ENCODE assay signal across 18 cellular contexts in the genomic region with DNA sequence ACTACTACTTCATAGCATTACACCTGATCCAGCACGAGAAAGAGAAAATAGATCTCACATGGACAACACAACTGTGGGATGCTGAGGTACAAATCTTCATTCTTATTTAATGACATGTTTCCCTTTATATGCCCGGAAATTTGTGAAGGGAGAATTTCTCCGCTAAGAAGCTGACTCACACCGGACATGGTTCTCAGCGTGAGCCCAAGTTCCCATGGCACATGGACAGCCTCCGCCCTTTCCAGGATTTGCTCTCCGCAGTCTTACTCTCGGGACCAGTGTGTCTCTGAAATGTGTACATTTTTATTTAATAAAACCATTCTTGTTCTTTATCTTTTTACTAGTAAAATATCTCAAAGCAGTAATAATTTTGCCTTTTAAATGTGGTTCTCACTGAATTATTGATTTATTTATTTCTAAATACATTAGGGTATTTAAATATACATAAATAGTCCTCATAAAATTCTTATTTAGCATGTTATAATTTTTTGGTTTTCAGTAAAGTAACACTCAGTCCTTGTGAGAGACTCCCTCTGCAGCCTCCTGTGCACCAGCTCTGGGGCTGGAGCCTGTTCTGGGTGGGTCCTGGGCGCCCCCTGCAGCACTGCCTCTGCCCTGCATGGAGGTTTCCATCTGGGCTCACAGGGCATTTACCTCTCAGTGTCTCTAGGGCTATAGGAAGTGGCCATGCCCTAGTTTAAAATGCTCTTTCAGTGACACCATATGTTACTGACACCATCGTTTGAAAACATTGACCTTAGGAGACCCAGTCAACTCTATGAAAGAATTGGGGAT.
DNase-seq lines count a peak whose midpoint lies in the region; ATAC-seq lines count a peak whose summit lies in the region.
"Had no signal": no experiment of that assay in that cellular context is flagged by ENCODE, and none has a peak within 500 bp of the region (broad histone marks: within the 10 kb centered on the region; RNA-seq: fewer than 3 reads in every experiment).

No MANE protein-coding gene starts in this region.

- H4K8ac ChIP-seq in mesendoderm (ENCODE audit: low read depth, low read length) = no peak overlapping the region

- no peak overlapping the region for H4K5ac ChIP-seq in mesendoderm (ENCODE audit: low read length)

- no CpG with 5 or more reads among the region's 10 CpGs for WGBS in mesendoderm (ENCODE audit: extremely low coverage, insufficient coverage, low lambda C conversion rate)

- intact Hi-C loops in activated CD4-positive, alpha-beta T cell treated with anti-CD3 and anti-CD28 coated beads for 36 hours (cut with DNase I, micrococcal nuclease) = no loop called here

- no peaks in the 10 kb centered on the region for H3K79me2 ChIP-seq in mesendoderm (ENCODE audit: control insufficient read depth, insufficient read depth, low read length)

- POLR2A ChIA-PET in activated CD4-positive, alpha-beta T cell treated with anti-CD3 and anti-CD28 coated beads for 36 hours (lab: Charles Lee) = no interaction called here

- H2BK5ac ChIP-seq in mesendoderm (ENCODE audit: low read length) = no peak overlapping the region

- H3K56ac ChIP-seq in mesendoderm (ENCODE audit: low read length) = no peak overlapping the region

- no peak overlapping the region for H3K4me3 Mint-ChIP-seq in activated CD4-positive, alpha-beta T cell treated with anti-CD3 and anti-CD28 coated beads for 36 hours
- H3K4me3 Mint-ChIP-seq in stimulated activated naive B cell treated with anti-CD40 and anti-IgM and Interleukin-4, amounts not matched to agents 10 μg/mL and 1 μg/mL and 100 μg/mL, for 72 hours = no peak overlapping the region

- H3K18ac ChIP-seq in mesendoderm (ENCODE audit: low read length) = no peak overlapping the region

- H3K79me1 ChIP-seq in mesendoderm (ENCODE audit: low read length) = no peaks in the 10 kb centered on the region

- DNase-seq in activated CD4-positive, alpha-beta T cell treated with anti-CD3 and anti-CD28 coated beads for 36 hours = no peak
- no peak for DNase-seq in activated CD4-positive, alpha-beta T cell treated with anti-CD3 and anti-CD28 coated beads, Interleukin-2, amount 50 U/mL, for 1 hour
- DNase-seq in KBM-7 (peak; percentile 63), UCSD-AML1 (lab: John Stamatoyannopoulos, UW; ENCODE audit: unreplicated experiment) (peak; percentile 29), mesendoderm (no peak)
- no peak for DNase-seq in stimulated activated naive B cell treated with anti-CD40 and anti-IgM and Interleukin-4, amounts not matched to agents 10 μg/mL and 1 μg/mL and 100 μg/mL, for 72 hours
- DNase-seq in stimulated activated CD4-positive, alpha-beta T cell treated with anti-CD3 and anti-CD28 coated beads, Interleukin-4, amount 100 ng/mL, for 24 hours = no peak
- DNase-seq: activated naive CD4-positive, alpha-beta T cell treated with anti-CD3 and anti-CD28 coated beads, Interleukin-2, amount 50 U/mL, for 16 hours; effector CD8-positive, alpha-beta T cell; GF-D8; KG1; left lung; NCI-H187 treated with DMSO at 0.1 percent for 48 hours; NCI-H774; SIG-M5 had no signal

- H3K9me3 Mint-ChIP-seq in activated CD4-positive, alpha-beta T cell treated with anti-CD3 and anti-CD28 coated beads for 36 hours (ENCODE audit: low read depth) = no peaks in the 10 kb centered on the region
- H3K9me3 Mint-ChIP-seq in stimulated activated naive B cell treated with anti-CD40 and anti-IgM and Interleukin-4, amounts not matched to agents 10 μg/mL and 1 μg/mL and 100 μg/mL, for 72 hours = no peaks in the 10 kb centered on the region

- no peak overlapping the region for H3K27ac Mint-ChIP-seq in activated CD4-positive, alpha-beta T cell treated with anti-CD3 and anti-CD28 coated beads for 36 hours
- H3K27ac Mint-ChIP-seq in stimulated activated naive B cell treated with anti-CD40 and anti-IgM and Interleukin-4, amounts not matched to agents 10 μg/mL and 1 μg/mL and 100 μg/mL, for 72 hours = no peak overlapping the region

- H3K27ac ChIP-seq in mesendoderm (ENCODE audit: low read depth, low read length) = no peak overlapping the region
- H3K27ac ChIP-seq: A549, left lung, tibial nerve had no signal

- no peak overlapping the region for H3K23ac ChIP-seq in mesendoderm (ENCODE audit: low read length)

- no peak overlapping the region for H2BK15ac ChIP-seq in mesendoderm (replicated peaks; ENCODE audit: low read depth)

- H3K4me3 ChIP-seq in mesendoderm (ENCODE audit: low read length) = no peak overlapping the region
- H3K4me3 ChIP-seq: A549, left lung, tibial nerve had no signal

- no peaks in the 10 kb centered on the region for H3K36me3 ChIP-seq in mesendoderm (ENCODE audit: control insufficient read depth, insufficient read depth, low read length)
- H3K36me3 ChIP-seq: left lung, tibial nerve had no signal

- no peak overlapping the region for H3K4me2 ChIP-seq in mesendoderm (ENCODE audit: low read length)
- H3K4me2 ChIP-seq: A549 had no signal

- CTCF ChIA-PET in activated CD4-positive, alpha-beta T cell treated with anti-CD3 and anti-CD28 coated beads for 36 hours (lab: Charles Lee) = interaction anchor here (1.3 to 10.7 kb wide), 2 partner anchors 9 to 17 kb away, joined by 4 to 106 read pairs; no protein-coding TSS in a partner anchor

- H3K4ac ChIP-seq in mesendoderm (ENCODE audit: low read depth, low read length) = no peak overlapping the region

- H2AK5ac ChIP-seq in mesendoderm (ENCODE audit: low read length) = no peak overlapping the region

- no peak overlapping the region for H3K9ac ChIP-seq in mesendoderm (ENCODE audit: low read length)

- no peaks in the 10 kb centered on the region for H3K4me1 ChIP-seq in mesendoderm (ENCODE audit: control insufficient read depth, low read depth, low read length)
- H3K4me1 ChIP-seq: A549, left lung, tibial nerve had no signal

- peaks cover 4% of the 10 kb centered on the region for H3K27me3 Mint-ChIP-seq in activated CD4-positive, alpha-beta T cell treated with anti-CD3 and anti-CD28 coated beads for 36 hours
- H3K27me3 Mint-ChIP-seq in stimulated activated naive B cell treated with anti-CD40 and anti-IgM and Interleukin-4, amounts not matched to agents 10 μg/mL and 1 μg/mL and 100 μg/mL, for 72 hours = peaks cover 0 to 10% of the 10 kb centered on the region in 2 donors

- peak; percentile 68 for ATAC-seq in activated CD4-positive, alpha-beta T cell treated with anti-CD3 and anti-CD28 coated beads for 36 hours
- ATAC-seq in stimulated activated naive B cell treated with anti-CD40 and anti-IgM and Interleukin-4, amounts not matched to agents 10 μg/mL and 1 μg/mL and 100 μg/mL, for 72 hours (replicated peaks) = peak; percentile 74 to 81
- no peak for ATAC-seq in GM21529 (IDR thresholded peaks at IDR 0.05; ENCODE audit: unreplicated experiment)
- ATAC-seq: left lung had no signal

- H3K27me3 ChIP-seq in mesendoderm (ENCODE audit: insufficient read depth, low read length, poor library complexity) = no peaks in the 10 kb centered on the region
- H3K27me3 ChIP-seq: tibial nerve had no signal

- no peak overlapping the region for H2BK120ac ChIP-seq in mesendoderm (ENCODE audit: low read depth, low read length)

- H3K4me1 Mint-ChIP-seq in activated CD4-positive, alpha-beta T cell treated with anti-CD3 and anti-CD28 coated beads for 36 hours = no peaks in the 10 kb centered on the region
- peaks cover 5 to 7% of the 10 kb centered on the region in 2 donors for H3K4me1 Mint-ChIP-seq in stimulated activated naive B cell treated with anti-CD40 and anti-IgM and Interleukin-4, amounts not matched to agents 10 μg/mL and 1 μg/mL and 100 μg/mL, for 72 hours

- in situ Hi-C loops in KBM-7 (cut with MboI; ENCODE audit: low pct_unique_long_range_greater_than_20kb, low sequenced_read_pairs) = no loop called here

- H3K36me3 Mint-ChIP-seq in activated CD4-positive, alpha-beta T cell treated with anti-CD3 and anti-CD28 coated beads for 36 hours (ENCODE audit: low read depth) = no peaks in the 10 kb centered on the region
- H3K36me3 Mint-ChIP-seq in stimulated activated naive B cell treated with anti-CD40 and anti-IgM and Interleukin-4, amounts not matched to agents 10 μg/mL and 1 μg/mL and 100 μg/mL, for 72 hours = no peaks in the 10 kb centered on the region

Comparison
In these comparisons a context has a peak if more than half of its experiments do, and no peak if none do; other contexts are left out.
1. DNase-seq: peak in KBM-7 (single experiment) and UCSD-AML1 (single experiment); none in activated CD4-positive, alpha-beta T cell treated with anti-CD3 and anti-CD28 coated beads for 36 hours (single experiment), activated CD4-positive, alpha-beta T cell treated with anti-CD3 and anti-CD28 coated beads, Interleukin-2, amount 50 U/mL, for 1 hour (single experiment), stimulated activated naive B cell treated with anti-CD40 and anti-IgM and Interleukin-4, amounts not matched to agents 10 μg/mL and 1 μg/mL and 100 μg/mL, for 72 hours (single experiment), mesendoderm (single experiment) and stimulated activated CD4-positive, alpha-beta T cell treated with anti-CD3 and anti-CD28 coated beads, Interleukin-4, amount 100 ng/mL, for 24 hours (single experiment).